13 cellular contexts compared by ENCODE assay signal in the genomic region with DNA sequence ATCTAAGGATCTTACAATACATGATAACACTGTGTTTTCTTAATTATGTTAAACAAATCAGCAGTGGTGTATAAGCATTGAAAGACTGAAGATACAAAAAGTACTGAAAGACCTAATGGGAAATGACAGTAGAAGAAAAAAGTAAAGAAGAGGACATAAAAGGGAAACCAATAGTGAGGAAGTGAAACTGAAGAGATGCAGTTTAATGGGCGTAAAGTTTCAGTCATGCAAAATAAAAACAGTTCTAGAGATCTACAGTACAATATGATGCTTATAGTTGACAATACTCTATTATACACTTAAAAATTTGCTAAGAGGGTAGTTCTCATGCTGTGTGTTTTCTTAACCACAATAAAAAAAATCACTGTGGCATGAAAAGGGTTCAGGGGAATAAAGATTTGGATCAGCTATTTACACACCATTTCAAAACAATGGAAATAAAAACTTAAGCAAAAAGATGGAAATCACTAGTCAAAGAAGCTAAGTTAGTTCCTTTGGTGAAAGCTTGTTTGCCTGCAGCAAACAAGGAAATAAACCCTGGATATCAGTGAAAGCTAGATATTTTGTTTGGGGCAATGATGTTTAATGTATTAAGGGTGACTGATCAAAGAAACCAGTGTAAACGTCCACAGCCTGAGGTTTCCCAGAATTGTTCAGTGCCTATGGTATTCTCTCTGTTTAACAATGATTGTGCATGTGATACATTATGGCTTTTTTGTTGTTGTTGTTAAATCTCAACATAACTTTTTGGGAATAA.
DNase-seq lines count a peak whose midpoint lies in the region; ATAC-seq and TF ChIP-seq lines count a peak whose summit lies in the region.
"Had no signal": no experiment of that assay in that cellular context is flagged by ENCODE, and none has a peak within 500 bp of the region (broad histone marks: within the 10 kb centered on the region; RNA-seq: fewer than 3 reads in every experiment).

No MANE protein-coding gene starts in this region.

- H2AFZ ChIP-seq in OCI-LY7 (ENCODE audit: low read length), result peak overlapping the region; percentile 48; the same call in 1 of the 2 replicates

- H3K27ac ChIP-seq in OCI-LY7 (ENCODE audit: low read depth, low read length, poor library complexity, severe bottlenecking), result peak overlapping the region; percentile 86
- H3K27ac ChIP-seq: coronary artery had no signal

- H3K9me3 ChIP-seq in OCI-LY7 (ENCODE audit: low read length), result peaks cover 7% of the 10 kb centered on the region; the same call in 1 of the 2 replicates

- in situ Hi-C loops in KBM-7 (cut with MboI; ENCODE audit: low pct_unique_long_range_greater_than_20kb, low sequenced_read_pairs), result no loop called here

- no peaks in the 10 kb centered on the region for H3K36me3 Mint-ChIP-seq in activated naive CD4-positive, alpha-beta T cell treated with anti-CD3 and anti-CD28 coated beads, Interleukin-2, amount 10 ng/mL, durations not matched to agents 7 days and 5 days

- H3K4me3 ChIP-seq in OCI-LY7 (ENCODE audit: low read depth, low read length, poor library complexity, severe bottlenecking), result peak overlapping the region; percentile 51
- H3K4me3 ChIP-seq: coronary artery had no signal

- peak; percentile 98 for ATAC-seq in GM18505 (IDR thresholded peaks at IDR 0.05; ENCODE audit: unreplicated experiment)
- ATAC-seq in GM21390 (IDR thresholded peaks at IDR 0.05; ENCODE audit: unreplicated experiment), result peak; percentile 97
- peak; percentile 93 for ATAC-seq in HG03097 (IDR thresholded peaks at IDR 0.05; ENCODE audit: low FRiP score, unreplicated experiment)

- H3K36me3 ChIP-seq in OCI-LY7 (ENCODE audit: insufficient read depth, low read length), result no peaks in the 10 kb centered on the region; the same call in 1 of the 2 replicates

- DNase-seq in OCI-LY7 (ENCODE audit: low spot score) (peak; percentile 69), KBM-7 (no peak), NCI-H2171 treated with DMSO at 0.1 percent for 48 hours (lab: John Stamatoyannopoulos, UW) (no peak), NCI-H187 treated with DMSO at 0.1 percent for 48 hours (lab: John Stamatoyannopoulos, UW) (no peak)
- no peak for DNase-seq in activated naive CD4-positive, alpha-beta T cell treated with anti-CD3 and anti-CD28 coated beads, Interleukin-2, amount 10 ng/mL, durations not matched to agents 7 days and 5 days
- DNase-seq: activated effector memory CD4-positive, alpha-beta T cell treated with anti-CD3 and anti-CD28 coated beads, Interleukin-2, amount 50 U/mL, for 16 hours; H9; NCI-H2029 treated with DMSO at 0.1 percent for 48 hours; T-helper 1 cell had no signal

- CTCF ChIA-PET in OCI-LY7 (lab: Charles Lee; ENCODE audit: unreplicated experiment), result no interaction called here
- CTCF ChIA-PET in activated naive CD4-positive, alpha-beta T cell treated with anti-CD3 and anti-CD28 coated beads, Interleukin-2, amount 10 ng/mL, durations not matched to agents 7 days and 5 days (lab: Charles Lee), result no interaction called here

- BruUV-seq in OCI-LY7 (replicated peaks; lab: Mats Ljungman, UMichigan), result no TSS peak

- intact Hi-C loops in OCI-LY7 (cut with micrococcal nuclease; ENCODE audit: unreplicated experiment), result no loop called here

- no peaks in the 10 kb centered on the region for H3K79me2 ChIP-seq in OCI-LY7 (ENCODE audit: insufficient read depth, low read depth, low read length)

- no peak overlapping the region for H3K27ac Mint-ChIP-seq in activated naive CD4-positive, alpha-beta T cell treated with anti-CD3 and anti-CD28 coated beads, Interleukin-2, amount 10 ng/mL, durations not matched to agents 7 days and 5 days

- peak overlapping the region; percentile 73 for H3K4me2 ChIP-seq in OCI-LY7 (ENCODE audit: low read length)

- H3K9me3 Mint-ChIP-seq in activated naive CD4-positive, alpha-beta T cell treated with anti-CD3 and anti-CD28 coated beads, Interleukin-2, amount 10 ng/mL, durations not matched to agents 7 days and 5 days, result peaks cover 2% of the 10 kb centered on the region

- no peaks in the 10 kb centered on the region for H3K27me3 Mint-ChIP-seq in activated naive CD4-positive, alpha-beta T cell treated with anti-CD3 and anti-CD28 coated beads, Interleukin-2, amount 10 ng/mL, durations not matched to agents 7 days and 5 days

- no peak for TF ChIP-seq POLR2A in GM18505 (IDR thresholded peaks at IDR 0.05; ENCODE audit: borderline replicate concordance, extremely low read depth, insufficient read depth, insufficient read length)

- H3K4me3 Mint-ChIP-seq in activated naive CD4-positive, alpha-beta T cell treated with anti-CD3 and anti-CD28 coated beads, Interleukin-2, amount 10 ng/mL, durations not matched to agents 7 days and 5 days, result no peak overlapping the region
- H3K4me3 Mint-ChIP-seq: H9 had no signal

- H3K4me1 Mint-ChIP-seq in activated naive CD4-positive, alpha-beta T cell treated with anti-CD3 and anti-CD28 coated beads, Interleukin-2, amount 10 ng/mL, durations not matched to agents 7 days and 5 days, result no peaks in the 10 kb centered on the region

- POLR2A ChIA-PET in OCI-LY7 (lab: Charles Lee), result interaction anchor here (1.1 kb wide), 1 partner anchor 17 kb away, joined by 4 read pairs; no protein-coding TSS in a partner anchor

- TF ChIP-seq CTCF in OCI-LY7 (conservative IDR thresholded peaks at IDR 0.05; ENCODE audit: low read length), result no peak

- H3K4me1 ChIP-seq in OCI-LY7 (ENCODE audit: insufficient read depth, low read length, poor library complexity, severe bottlenecking), result peaks cover 36% of the 10 kb centered on the region

- H3K9me2 ChIP-seq in OCI-LY7 (ENCODE audit: insufficient read depth, low read length), result no peaks in the 10 kb centered on the region

- H4K20me1 ChIP-seq in OCI-LY7 (ENCODE audit: insufficient read depth, low read length), result no peaks in the 10 kb centered on the region
